16 cellular contexts compared by ENCODE assay signal in genomic region chr19:3054265-3054971, GRCh38. TPM values are rescaled to one million over a fixed set of nuclear protein-coding genes. Genes with fewer than 3 reads are reported as not detected.
DNase-seq lines count a peak whose midpoint lies in the region; ATAC-seq and TF ChIP-seq lines count a peak whose summit lies in the region.
"Had no signal": no experiment of that assay in that cellular context is flagged by ENCODE, and none has a peak within 500 bp of the region (broad histone marks: within the 10 kb centered on the region; RNA-seq: fewer than 3 reads in every experiment).

No MANE protein-coding gene starts in this region.

- POLR2A ChIA-PET in naive thymus-derived CD8-positive, alpha-beta T cell (lab: Charles Lee), result interaction anchor here (0.6 to 15.8 kb wide), 9 partner anchors 7 to 104 kb away, joined by 3 to 519 read pairs (median 6); partner anchors contain the start of genes TLE5 and TLE6

- no peak overlapping the region for H3K4ac ChIP-seq in H9 (ENCODE audit: low read depth, low read length)

- no peak overlapping the region for H3T11ph ChIP-seq in H9 (ENCODE audit: low read length)

- peaks cover 6% of the 10 kb centered on the region for H3K27me3 Mint-ChIP-seq in H9 (ENCODE audit: low read depth)
- peaks cover 9% of the 10 kb centered on the region for H3K27me3 Mint-ChIP-seq in brain
- no peaks in the 10 kb centered on the region for H3K27me3 Mint-ChIP-seq in naive thymus-derived CD8-positive, alpha-beta T cell

- H2BK15ac ChIP-seq in H9 (ENCODE audit: low read depth, low read length), result no peak overlapping the region

- no peak overlapping the region for H4K91ac ChIP-seq in H9 (ENCODE audit: insufficient read length, low read depth, low read length)

- H3K18ac ChIP-seq in H9 (ENCODE audit: insufficient read length, low read depth, low read length), result no peak overlapping the region

- TF ChIP-seq CTCF in H9 (conservative IDR thresholded peaks at IDR 0.05) (no peak), brain (conservative IDR thresholded peaks at IDR 0.05) (no peak)

- WGBS in H9 (ENCODE audit: extremely low coverage, insufficient read length, low lambda C conversion rate), result no CpG with 5 or more reads among the region's 4 CpGs

- no peak overlapping the region for H2BK120ac ChIP-seq in H9 (ENCODE audit: low read depth, low read length, poor library complexity, severe bottlenecking)

- no peak for DNase-seq in H9
- no peak for DNase-seq in naive thymus-derived CD8-positive, alpha-beta T cell
- no peak for DNase-seq in DMS153 (lab: John Stamatoyannopoulos, UW)
- DNase-seq in putamen (ENCODE audit: low spot score), result no peak
- DNase-seq: effector memory CD4-positive, alpha-beta T cell; HCEC 1CT; MM.1S; NCI-H2107; SK-N-SH; stimulated activated CD4-positive, alpha-beta T cell treated with anti-CD3 and anti-CD28 coated beads, Interleukin-4, amount 100 ng/mL, for 4 hours; stimulated activated naive CD4-positive, alpha-beta T cell had no signal

- H3K4me3 ChIP-seq in BLaER1 treated with 17β-estradiol and CSF1 and Interleukin-3, amounts not matched to agents 10 nM and 100 nM, result no peak overlapping the region

- H3K36me3 Mint-ChIP-seq in H9 (ENCODE audit: insufficient read depth in 1 of 3, low read depth in 3 of 3), result peaks cover 11 to 41% (median 32%) of the 10 kb centered on the region in 3 experiments; a peak in 6 of 7 replicates
- H3K36me3 Mint-ChIP-seq in brain, result peaks cover 41% of the 10 kb centered on the region
- H3K36me3 Mint-ChIP-seq in naive thymus-derived CD8-positive, alpha-beta T cell, result peaks cover 0 to 56% (median 15%) of the 10 kb centered on the region in 3 donors

- H2BK5ac ChIP-seq in H9 (ENCODE audit: insufficient read length, low read length), result no peak overlapping the region

- no peak overlapping the region for H3K14ac ChIP-seq in H9 (ENCODE audit: insufficient read depth, low read length)

- H3K4me1 Mint-ChIP-seq in H9, result peaks cover 17 to 58% of the 10 kb centered on the region in 2 experiments
- H3K4me1 Mint-ChIP-seq in brain, result peaks cover 42% of the 10 kb centered on the region
- peaks cover 25 to 59% (median 52%) of the 10 kb centered on the region in 4 donors for H3K4me1 Mint-ChIP-seq in naive thymus-derived CD8-positive, alpha-beta T cell

- no peak overlapping the region for H3K27ac ChIP-seq in BLaER1 treated with 17β-estradiol and CSF1 and Interleukin-3, amounts not matched to agents 10 nM and 100 nM
- H3K27ac ChIP-seq in H9 (ENCODE audit: insufficient read length, low read depth, low read length), result no peak overlapping the region

- H3K4me3 Mint-ChIP-seq in H9, result no peak overlapping the region; a peak in 1 of 5 replicates
- H3K4me3 Mint-ChIP-seq in brain, result no peak overlapping the region
- peak overlapping the region in 8 of 10 donors; percentile 3 to 77 (median 56) for H3K4me3 Mint-ChIP-seq in naive thymus-derived CD8-positive, alpha-beta T cell

- H3K27me3 ChIP-seq in BLaER1 treated with 17β-estradiol and CSF1 and Interleukin-3, amounts not matched to agents 10 nM and 100 nM, result no peaks in the 10 kb centered on the region
- H3K27me3 ChIP-seq in H9 (ENCODE audit: insufficient read depth, low read length), result no peaks in the 10 kb centered on the region

- peaks cover 35 to 59% (median 48%) of the 10 kb centered on the region in 10 experiments for H3K4me1 ChIP-seq in BLaER1 treated with 17β-estradiol and CSF1 and Interleukin-3, amounts not matched to agents 10 nM and 100 nM
- H3K4me1 ChIP-seq in H9 (ENCODE audit: insufficient read depth, low read length), result no peaks in the 10 kb centered on the region; the same call in 1 of the 2 replicates

- no peaks in the 10 kb centered on the region for H3K23me2 ChIP-seq in H9 (ENCODE audit: insufficient read length, low read depth, low read length, poor library complexity, severe bottlenecking)

- H3K56ac ChIP-seq in H9 (ENCODE audit: insufficient read length, low read depth, low read length), result no peak overlapping the region

- no peak overlapping the region for H4K5ac ChIP-seq in H9 (ENCODE audit: insufficient read length, low read depth, low read length)

- no peak overlapping the region for H2BK20ac ChIP-seq in H9 (ENCODE audit: low read depth, low read length, poor library complexity, severe bottlenecking)

- H3K36me3 ChIP-seq in BLaER1 treated with 17β-estradiol and CSF1 and Interleukin-3, amounts not matched to agents 10 nM and 100 nM, result peaks cover 63 to 72% (median 68%) of the 10 kb centered on the region in 11 experiments

- H2BK12ac ChIP-seq in H9 (ENCODE audit: insufficient read length, low read depth, low read length), result no peak overlapping the region

- ATAC-seq in naive thymus-derived CD8-positive, alpha-beta T cell, result no peak
- no peak for ATAC-seq in GM21717 (IDR thresholded peaks at IDR 0.05; ENCODE audit: unreplicated experiment)
- no peak for ATAC-seq in HG02840 (IDR thresholded peaks at IDR 0.05; ENCODE audit: low FRiP score, unreplicated experiment)
- ATAC-seq: right cardiac atrium had no signal

- H3K4me2 ChIP-seq in BLaER1 treated with 17β-estradiol and CSF1 and Interleukin-3, amounts not matched to agents 10 nM and 100 nM, result peak overlapping the region in 8 of 11 experiments; percentile 3 to 58 (median 40); a peak in 9 of 22 replicates
- H3K4me2 ChIP-seq in H9 (ENCODE audit: insufficient read depth, insufficient read length, low read length), result no peak overlapping the region
- H3K4me2 ChIP-seq: SK-N-SH had no signal

- H3K23ac ChIP-seq in H9 (ENCODE audit: insufficient read length, low read depth, low read length), result no peak overlapping the region

- no peaks in the 10 kb centered on the region for H3K9me3 ChIP-seq in BLaER1 treated with 17β-estradiol and CSF1 and Interleukin-3, amounts not matched to agents 10 nM and 100 nM (replicated peaks in 1 of 11)
- no peaks in the 10 kb centered on the region for H3K9me3 ChIP-seq in H9 (ENCODE audit: control insufficient read depth, low read depth, low read length)
- H3K9me3 ChIP-seq: SK-N-SH had no signal

- no peak overlapping the region for H4K8ac ChIP-seq in H9 (replicated peaks; ENCODE audit: insufficient read length, low read depth, low read length)

- H3K79me2 ChIP-seq in H9 (ENCODE audit: insufficient read depth, low read length), result 0 out of 2 replicates have a peak, but pooled peaks cover 2% of the 10 kb centered on the region

- no peaks in the 10 kb centered on the region for H3K79me1 ChIP-seq in H9 (ENCODE audit: insufficient read depth, low read depth, low read length, poor library complexity, severe bottlenecking)

- no peak overlapping the region for H2AK5ac ChIP-seq in H9 (ENCODE audit: insufficient read length, low read length)

- H2AFZ ChIP-seq in H9 (ENCODE audit: low read length), result no peak overlapping the region

- peak overlapping the region in 4 of 11 experiments; percentile 5 to 24 (median 10); a peak in 1 of 22 replicates for H3K9ac ChIP-seq in BLaER1 treated with 17β-estradiol and CSF1 and Interleukin-3, amounts not matched to agents 10 nM and 100 nM
- H3K9ac ChIP-seq in H9 (ENCODE audit: extremely low read depth, insufficient read length, low read length), result no peak overlapping the region
- H3K9ac ChIP-seq: SK-N-SH had no signal

- H4K20me1 ChIP-seq in BLaER1 treated with 17β-estradiol and CSF1 and Interleukin-3, amounts not matched to agents 10 nM and 100 nM, result peaks cover 57 to 74% (median 66%) of the 10 kb centered on the region in 11 experiments
- H4K20me1 ChIP-seq in H9 (ENCODE audit: control insufficient read depth, insufficient read depth, insufficient read length), result no peaks in the 10 kb centered on the region

- H3K27ac Mint-ChIP-seq in H9 (peak overlapping the region in 2 of 3 experiments; percentile 28 to 64; a peak in 1 of 7 replicates), brain (peak overlapping the region in 4 of 5 experiments; percentile 25 to 85 (median 65))
- peak overlapping the region; percentile 40 to 93 (median 80) for H3K27ac Mint-ChIP-seq in naive thymus-derived CD8-positive, alpha-beta T cell

- H3K9me3 Mint-ChIP-seq in H9, result no peaks in the 10 kb centered on the region; a peak in 1 of 5 replicates
- no peaks in the 10 kb centered on the region for H3K9me3 Mint-ChIP-seq in brain
- no peaks in the 10 kb centered on the region for H3K9me3 Mint-ChIP-seq in naive thymus-derived CD8-positive, alpha-beta T cell

RNA-seq across cellular contexts. Expression of gene TLE5, which starts 7.9 kb away (rescaled TPM):
- 218 and 221 TPM in 2 replicates for total RNA-seq in H9 (2021)
- polyA plus RNA-seq in brain (ENCODE audit: insufficient read depth, low read depth, low replicate concordance), result 1,738 TPM
- total RNA-seq in naive thymus-derived CD8-positive, alpha-beta T cell, result 100 to 1,000 TPM; 981 to 983 TPM
- 100 to 1,000 TPM; 451 to 924 (median 555) TPM for polyA plus RNA-seq in naive thymus-derived CD8-positive, alpha-beta T cell

RNA-seq across cellular contexts. Expression of gene TLE2, which starts 25.3 kb away (rescaled TPM):
- 3.1 and 4.2 TPM in 2 replicates for total RNA-seq in H9 (2021)
- polyA plus RNA-seq in brain (ENCODE audit: insufficient read depth, low read depth, low replicate concordance), result 139 TPM
- 10 to 100 TPM; 19.1 to 21.1 TPM for total RNA-seq in naive thymus-derived CD8-positive, alpha-beta T cell
- polyA plus RNA-seq in naive thymus-derived CD8-positive, alpha-beta T cell, result 10 to 100 TPM in 2 of 3 donors, 1 to 10 TPM in 1; 7.0 to 12.4 (median 10.8) TPM

RNA-seq across cellular contexts. Expression of gene GNA11, which starts 39.7 kb away (rescaled TPM):
- 23.1 and 24.0 TPM in 2 replicates for total RNA-seq in H9 (2021)
- 130 TPM for polyA plus RNA-seq in brain (ENCODE audit: insufficient read depth, low read depth, low replicate concordance)
- 1 to 10 TPM; 5.1 to 5.4 TPM for total RNA-seq in naive thymus-derived CD8-positive, alpha-beta T cell
- polyA plus RNA-seq in naive thymus-derived CD8-positive, alpha-beta T cell, result under 1 TPM; 0.43 to 0.60 (median 0.47) TPM

Comparison
In these comparisons a context has a peak if more than half of its experiments do, and no peak if none do; other contexts are left out.
1. H3K4me3 Mint-ChIP-seq: peak in naive thymus-derived CD8-positive, alpha-beta T cell (8 of 10); none in H9 (0 of 2) and brain (0 of 5).
2. Peak in every context shown above with its lines, with median percentiles within 50 percentile points of each other: H3K27ac Mint-ChIP-seq.